In genomic region chr6:113004691-113005270, GRCh38 we compare ENCODE assay signal across 29 cellular contexts.
"Had no signal": no experiment of that assay in that cellular context is flagged by ENCODE, and none has a peak within 500 bp of the region (broad histone marks: within the 10 kb centered on the region; RNA-seq: fewer than 3 reads in every experiment).

No MANE protein-coding gene starts in this region.

- ATAC-seq: activated CD4-positive, alpha-beta T cell treated with anti-CD3 and anti-CD28 coated beads for 36 hours; activated CD8-positive, alpha-beta memory T cell treated with anti-CD3 and anti-CD28 coated beads, Interleukin-2, amount 10 ng/mL, durations not matched to agents 7 days and 5 days; activated CD8-positive, alpha-beta T cell treated with anti-CD3 and anti-CD28 coated beads, Interleukin-2, amount 10 ng/mL, durations not matched to agents 7 days and 5 days; activated naive CD4-positive, alpha-beta T cell treated with anti-CD3 and anti-CD28 coated beads, Interleukin-2, amount 50 U/mL, for 72 hours; body of pancreas; effector memory CD8-positive, alpha-beta T cell; heart left ventricle; left lung; sciatic nerve had no signal

- H3K27me3 ChIP-seq: body of pancreas, cardiac muscle cell, heart left ventricle, left lung, neutrophil, tibial nerve had no signal

- H3K27ac ChIP-seq: body of pancreas, cardiac muscle cell, heart left ventricle, left lung, neutrophil, skin epidermis, tibial nerve had no signal

- H3K4me3 ChIP-seq: body of pancreas, cardiac muscle cell, heart left ventricle, left lung, lung, skin epidermis, tibial nerve had no signal

- H3K4me1 ChIP-seq: body of pancreas, heart left ventricle, left lung had no signal

- H3K4me3 Mint-ChIP-seq: activated CD4-positive, alpha-beta T cell treated with anti-CD3 and anti-CD28 coated beads for 36 hours; activated CD8-positive, alpha-beta memory T cell treated with anti-CD3 and anti-CD28 coated beads, Interleukin-2, amount 10 ng/mL, durations not matched to agents 7 days and 5 days; activated CD8-positive, alpha-beta T cell treated with anti-CD3 and anti-CD28 coated beads, Interleukin-2, amount 10 ng/mL, durations not matched to agents 7 days and 5 days; effector memory CD8-positive, alpha-beta T cell; nephron progenitor cell; T-helper 2 cell treated with Interferon-gamma antibody and Interleukin-4, amounts not matched to agents 5 μg/mL and 100 μg/mL, for 36 hours had no signal

- H3K36me3 ChIP-seq: cardiac muscle cell, heart left ventricle, left lung, neutrophil, tibial nerve had no signal

- H3K27me3 Mint-ChIP-seq: activated CD4-positive, alpha-beta T cell treated with anti-CD3 and anti-CD28 coated beads for 36 hours; activated CD8-positive, alpha-beta memory T cell treated with anti-CD3 and anti-CD28 coated beads, Interleukin-2, amount 10 ng/mL, durations not matched to agents 7 days and 5 days; effector memory CD8-positive, alpha-beta T cell; progenitor cell of endocrine pancreas had no signal

- DNase-seq: activated CD4-positive, alpha-beta T cell treated with anti-CD3 and anti-CD28 coated beads for 36 hours; activated CD4-positive, CD25-positive, alpha-beta regulatory T cell; activated CD8-positive, alpha-beta memory T cell treated with anti-CD3 and anti-CD28 coated beads, Interleukin-2, amount 10 ng/mL, durations not matched to agents 7 days and 5 days; activated CD8-positive, alpha-beta T cell treated with anti-CD3 and anti-CD28 coated beads, Interleukin-2, amount 10 ng/mL, durations not matched to agents 7 days and 5 days; activated naive CD4-positive, alpha-beta T cell; activated T-cell treated with anti-CD3 and anti-CD28 coated beads, Interleukin-2, amount 50 U/mL, for 48 hours; anterior cingulate cortex; body of pancreas; cortex of kidney; effector memory CD8-positive, alpha-beta T cell; foreskin fibroblast; heart left ventricle; hypothalamus; left lung; nephron progenitor cell; stimulated activated CD4-positive, alpha-beta T cell treated with anti-CD3 and anti-CD28 coated beads, Interleukin-4, amount 100 ng/mL, for 4 hours; stimulated activated CD8-positive, alpha-beta memory T cell treated with anti-CD3 and anti-CD28 coated beads, Interleukin-4, amount 100 ng/mL, for 48 hours; stimulated activated naive CD4-positive, alpha-beta T cell; T-helper 1 cell had no signal

- H3K36me3 Mint-ChIP-seq: activated CD8-positive, alpha-beta memory T cell treated with anti-CD3 and anti-CD28 coated beads, Interleukin-2, amount 10 ng/mL, durations not matched to agents 7 days and 5 days; activated naive CD4-positive, alpha-beta T cell treated with anti-CD3 and anti-CD28 coated beads, Interleukin-2, amount 50 U/mL, for 72 hours had no signal

- H3K4me1 Mint-ChIP-seq: activated CD4-positive, alpha-beta T cell treated with anti-CD3 and anti-CD28 coated beads for 36 hours; activated CD8-positive, alpha-beta memory T cell treated with anti-CD3 and anti-CD28 coated beads, Interleukin-2, amount 10 ng/mL, durations not matched to agents 7 days and 5 days had no signal

- H3K27ac Mint-ChIP-seq: activated CD4-positive, alpha-beta T cell treated with anti-CD3 and anti-CD28 coated beads for 36 hours; activated CD8-positive, alpha-beta memory T cell treated with anti-CD3 and anti-CD28 coated beads, Interleukin-2, amount 10 ng/mL, durations not matched to agents 7 days and 5 days; activated CD8-positive, alpha-beta T cell treated with anti-CD3 and anti-CD28 coated beads, Interleukin-2, amount 10 ng/mL, durations not matched to agents 7 days and 5 days; activated naive CD4-positive, alpha-beta T cell treated with anti-CD3 and anti-CD28 coated beads, Interleukin-2, amount 50 U/mL, for 72 hours; activated T-helper 2 cell treated with anti-CD3 and anti-CD28 coated beads, Interferon-gamma antibody, Interleukin-2, Interleukin-4, amounts not matched to agents 10 μg/mL and 5 μg/mL and 100 μg/mL, durations not matched to agents 14 hours and 24 hours and 36 hours; effector memory CD8-positive, alpha-beta T cell; nephron progenitor cell; progenitor cell of endocrine pancreas; T-helper 2 cell treated with Interferon-gamma antibody and Interleukin-4, amounts not matched to agents 5 μg/mL and 100 μg/mL, for 36 hours had no signal

- H3K9me3 ChIP-seq: body of pancreas, heart left ventricle, left lung, neutrophil, tibial nerve had no signal

- H3K9me3 Mint-ChIP-seq: activated T-helper 2 cell treated with anti-CD3 and anti-CD28 coated beads, Interferon-gamma antibody, Interleukin-2, Interleukin-4, amounts not matched to agents 10 μg/mL and 5 μg/mL and 100 μg/mL, durations not matched to agents 14 hours and 24 hours and 36 hours; nephron progenitor cell; T-helper 2 cell treated with Interferon-gamma antibody and Interleukin-4, amounts not matched to agents 5 μg/mL and 100 μg/mL, for 36 hours had no signal
